Comparison of ENCODE assay signal across 8 cellular contexts in genomic region chr11:65445604-65446445, GRCh38. TPM values are rescaled to one million over a fixed set of nuclear protein-coding genes. Genes with fewer than 3 reads are reported as not detected.
DNase-seq lines count a peak whose midpoint lies in the region; ATAC-seq, FAIRE-seq and TF ChIP-seq lines count a peak whose summit lies in the region.

No MANE protein-coding gene starts in this region.

- no peak for TF ChIP-seq CTCF in HEK293 (tag by site-specific recombination; IDR thresholded peaks at IDR 0.05)
- TF ChIP-seq CTCF in heart right ventricle (IDR thresholded peaks at IDR 0.05), result no peak

- CTCF ChIA-PET in HEK293 (lab: Yijun Ruan, JAX), result interaction anchor here (0.5 to 0.6 kb wide), 2 partner anchors 7 to 55 kb away, joined by 3 to 5 read pairs; no protein-coding TSS in a partner anchor
- CTCF ChIA-PET in activated CD4-positive, alpha-beta memory T cell treated with anti-CD3 and anti-CD28 coated beads, Interleukin-2, amount 10 ng/mL, durations not matched to agents 7 days and 5 days (lab: Charles Lee), result interaction anchor here (0.9 to 1.0 kb wide), 2 partner anchors 30 to 114 kb away, joined by 3 to 4 read pairs; no protein-coding TSS in a partner anchor

- peak overlapping the region; percentile 63 for H3K27ac Mint-ChIP-seq in activated CD4-positive, alpha-beta memory T cell treated with anti-CD3 and anti-CD28 coated beads, Interleukin-2, amount 10 ng/mL, durations not matched to agents 7 days and 5 days
- peak overlapping the region; percentile 91 for H3K27ac Mint-ChIP-seq in stimulated activated effector memory CD8-positive, alpha-beta T cell treated with anti-CD3 and anti-CD28 coated beads, Interleukin-12 subunit alpha, Interleukin-12 subunit beta, amount 100 ng/mL, for 72 hours

- FAIRE-seq in H54 (lab: Jason Lieb, UNC), result no peak

- H3K9me3 ChIP-seq in HEK293 (ENCODE audit: control insufficient read depth, insufficient read depth, low read depth, low read length), result no peaks in the 10 kb centered on the region
- no peaks in the 10 kb centered on the region for H3K9me3 ChIP-seq in heart right ventricle

- no peak for DNase-seq in activated CD4-positive, alpha-beta memory T cell treated with anti-CD3 and anti-CD28 coated beads, Interleukin-2, amount 10 ng/mL, durations not matched to agents 7 days and 5 days
- DNase-seq in heart right ventricle (no peak), amygdala (lab: John Stamatoyannopoulos, UW) (no peak), H54 (ENCODE audit: insufficient read length, low spot score) (no peak)
- DNase-seq in stimulated activated effector memory CD8-positive, alpha-beta T cell treated with anti-CD3 and anti-CD28 coated beads, Interleukin-12 subunit alpha, Interleukin-12 subunit beta, amount 100 ng/mL, for 72 hours (ENCODE audit: low spot score in 2 of 2), result no peak

- H3K27ac ChIP-seq in HEK293 (ENCODE audit: extremely low read depth, low read depth, low read length) (peak overlapping the region; percentile 40; the same call in 1 of the 2 replicates), heart right ventricle (peak overlapping the region in 9 of 10 donors; percentile 39 to 68 (median 60))

- H3K27me3 ChIP-seq in heart right ventricle, result no peaks in the 10 kb centered on the region

- POLR2A ChIA-PET in HEK293 (lab: Yijun Ruan, JAX), result interaction anchor here (0.8 to 5.7 kb wide), 9 partner anchors 9 to 65 kb away, joined by 3 to 69 read pairs (median 6); partner anchors contain the start of genes MALAT1 and NEAT1
- POLR2A ChIA-PET in activated CD4-positive, alpha-beta memory T cell treated with anti-CD3 and anti-CD28 coated beads, Interleukin-2, amount 10 ng/mL, durations not matched to agents 7 days and 5 days (lab: Charles Lee), result interaction anchor here (0.9 to 11.5 kb wide), 17 partner anchors 9 to 63 kb away, joined by 3 to 261 read pairs (median 8); partner anchors contain the start of genes FRMD8, MALAT1, NEAT1 and SLC25A45

- no peak for TF ChIP-seq POLR2A in H54 (IDR thresholded peaks at IDR 0.05; ENCODE audit: low read depth, low read length)

- WGBS in heart right ventricle, 2 donors, result 58 to 65% methylated on average over 11 of the region's 11 CpGs

- H3K9me3 Mint-ChIP-seq in activated CD4-positive, alpha-beta memory T cell treated with anti-CD3 and anti-CD28 coated beads, Interleukin-2, amount 10 ng/mL, durations not matched to agents 7 days and 5 days, result peaks cover 2% of the 10 kb centered on the region
- no peaks in the 10 kb centered on the region for H3K9me3 Mint-ChIP-seq in stimulated activated effector memory CD8-positive, alpha-beta T cell treated with anti-CD3 and anti-CD28 coated beads, Interleukin-12 subunit alpha, Interleukin-12 subunit beta, amount 100 ng/mL, for 72 hours

- intact Hi-C loops in heart right ventricle (cut with DNase I), result no loop called here

- H3K36me3 Mint-ChIP-seq in activated CD4-positive, alpha-beta memory T cell treated with anti-CD3 and anti-CD28 coated beads, Interleukin-2, amount 10 ng/mL, durations not matched to agents 7 days and 5 days (ENCODE audit: low read depth), result peaks cover 24% of the 10 kb centered on the region
- peaks cover 76% of the 10 kb centered on the region for H3K36me3 Mint-ChIP-seq in stimulated activated effector memory CD8-positive, alpha-beta T cell treated with anti-CD3 and anti-CD28 coated beads, Interleukin-12 subunit alpha, Interleukin-12 subunit beta, amount 100 ng/mL, for 72 hours

- peak overlapping the region; percentile 17 for H3K4me3 Mint-ChIP-seq in activated CD4-positive, alpha-beta memory T cell treated with anti-CD3 and anti-CD28 coated beads, Interleukin-2, amount 10 ng/mL, durations not matched to agents 7 days and 5 days
- no peak overlapping the region for H3K4me3 Mint-ChIP-seq in stimulated activated effector memory CD8-positive, alpha-beta T cell treated with anti-CD3 and anti-CD28 coated beads, Interleukin-12 subunit alpha, Interleukin-12 subunit beta, amount 100 ng/mL, for 72 hours

- H3K27me3 Mint-ChIP-seq in activated CD4-positive, alpha-beta memory T cell treated with anti-CD3 and anti-CD28 coated beads, Interleukin-2, amount 10 ng/mL, durations not matched to agents 7 days and 5 days, result no peaks in the 10 kb centered on the region

- H3K4me3 ChIP-seq in HEK293 (ENCODE audit: low read depth, low read length) (no peak overlapping the region), heart right ventricle (no peak overlapping the region)

- ATAC-seq in heart right ventricle (peak; percentile 5 to 13 (median 8)), GM19351 (IDR thresholded peaks at IDR 0.05; ENCODE audit: unreplicated experiment) (no peak), GM18907 (IDR thresholded peaks at IDR 0.05; ENCODE audit: unreplicated experiment) (no peak)
- ATAC-seq in stimulated activated effector memory CD8-positive, alpha-beta T cell treated with anti-CD3 and anti-CD28 coated beads, Interleukin-12 subunit alpha, Interleukin-12 subunit beta, amount 100 ng/mL, for 72 hours, result peak; percentile 19

- peaks cover 32% of the 10 kb centered on the region for H3K4me1 Mint-ChIP-seq in activated CD4-positive, alpha-beta memory T cell treated with anti-CD3 and anti-CD28 coated beads, Interleukin-2, amount 10 ng/mL, durations not matched to agents 7 days and 5 days
- peaks cover 48% of the 10 kb centered on the region for H3K4me1 Mint-ChIP-seq in stimulated activated effector memory CD8-positive, alpha-beta T cell treated with anti-CD3 and anti-CD28 coated beads, Interleukin-12 subunit alpha, Interleukin-12 subunit beta, amount 100 ng/mL, for 72 hours

- H3K4me1 ChIP-seq in HEK293 (ENCODE audit: control insufficient read depth, insufficient read depth, low read length) (no peaks in the 10 kb centered on the region), heart right ventricle (peaks cover 10 to 54% (median 48%) of the 10 kb centered on the region in 9 donors)

- H3K36me3 ChIP-seq in HEK293 (ENCODE audit: control insufficient read depth in 2 of 2, insufficient read depth in 1 of 2, low read length in 2 of 2), result peaks cover 0 to 5% of the 10 kb centered on the region in 2 experiments; a peak in 1 of 3 replicates
- H3K36me3 ChIP-seq in heart right ventricle, result peaks cover 0 to 64% (median 46%) of the 10 kb centered on the region in 9 donors

TF ChIP-seq in HEK293, 187 proteins besides CTCF, POLR2A, EP300 and RAD21 (continues in another document):
- TF ChIP-seq ZNF341 (tag by site-specific recombination; IDR thresholded peaks at IDR 0.05; ENCODE audit: low read depth) (peak; percentile 68), PATZ1 (tag by site-specific recombination; IDR thresholded peaks at IDR 0.05) (peak; percentile 29; the same call in 1 of the 2 replicates), ZNF366 (tag by site-specific recombination; conservative IDR thresholded peaks at IDR 0.05) (0 out of 2 replicates have a peak, but pooled peaks have one; percentile 2), GLIS2 (tag by site-specific recombination; IDR thresholded peaks at IDR 0.05) (peak; percentile 72), ZBTB6 (tag by site-specific recombination; IDR thresholded peaks at IDR 0.05) (no peak), OSR2 (tag by site-specific recombination; IDR thresholded peaks at IDR 0.05) (peak; percentile 40), ZNF24 (tag by site-specific recombination; IDR thresholded peaks at IDR 0.05) (no peak), ZIC2 (tag by site-specific recombination; IDR thresholded peaks at IDR 0.05) (peak; percentile 10; the same call in 1 of the 2 replicates), KLF8 (tag by site-specific recombination; IDR thresholded peaks at IDR 0.05) (peak; percentile 19; the same call in 1 of the 2 replicates), HOXC10 (CRISPR knock-in tag; IDR thresholded peaks at IDR 0.05) (no peak), ZNF670 (tag by site-specific recombination; IDR thresholded peaks at IDR 0.05; ENCODE audit: low read depth) (no peak)

RNA-seq across cellular contexts. Expression of gene NEAT1, which starts 23.2 kb away (rescaled TPM):
- 1,000 to 10,000 TPM; 1,222 to 1,245 TPM for total RNA-seq in activated CD4-positive, alpha-beta memory T cell treated with anti-CD3 and anti-CD28 coated beads, Interleukin-2, amount 10 ng/mL, durations not matched to agents 7 days and 5 days
- total RNA-seq in heart right ventricle, result 100 to 1,000 TPM; 284 to 808 (median 432) TPM
- polyA plus RNA-seq in heart right ventricle, result 1,000 to 10,000 TPM in 1 of 2 donors, 100 to 1,000 TPM in 1; 103 to 1,899 TPM

RNA-seq across cellular contexts. Expression of gene MALAT1, which starts 53.0 kb away (rescaled TPM):
- total RNA-seq in activated CD4-positive, alpha-beta memory T cell treated with anti-CD3 and anti-CD28 coated beads, Interleukin-2, amount 10 ng/mL, durations not matched to agents 7 days and 5 days, result 1,000 to 10,000 TPM; 7,674 to 7,759 TPM
- total RNA-seq in heart right ventricle, result 1,000 to 10,000 TPM; 4,742 to 8,462 (median 5,956) TPM
- polyA plus RNA-seq in heart right ventricle, result 1,000 to 10,000 TPM in 1 of 2 donors, 100 to 1,000 TPM in 1; 205 to 8,339 TPM

RNA-seq across cellular contexts. Expression of gene FRMD8, which starts 59.4 kb away (rescaled TPM):
- total RNA-seq in activated CD4-positive, alpha-beta memory T cell treated with anti-CD3 and anti-CD28 coated beads, Interleukin-2, amount 10 ng/mL, durations not matched to agents 7 days and 5 days, result 10 to 100 TPM; 53.9 to 61.3 TPM
- 10 to 100 TPM in 6 of 10 donors, 1 to 10 TPM in 4; 6.0 to 16.9 (median 12.2) TPM for total RNA-seq in heart right ventricle
- polyA plus RNA-seq in heart right ventricle, result 10 to 100 TPM in 1 of 2 donors, 1 to 10 TPM in 1; 9.9 to 12.9 TPM

Comparison
In these comparisons a context has a peak if more than half of its experiments do, and no peak if none do; other contexts are left out.
1. ATAC-seq: peak in heart right ventricle (8 of 8) and stimulated activated effector memory CD8-positive, alpha-beta T cell treated with anti-CD3 and anti-CD28 coated beads, Interleukin-12 subunit alpha, Interleukin-12 subunit beta, amount 100 ng/mL, for 72 hours (single experiment); none in GM19351 (single experiment) and GM18907 (single experiment).